In the genomic region with DNA sequence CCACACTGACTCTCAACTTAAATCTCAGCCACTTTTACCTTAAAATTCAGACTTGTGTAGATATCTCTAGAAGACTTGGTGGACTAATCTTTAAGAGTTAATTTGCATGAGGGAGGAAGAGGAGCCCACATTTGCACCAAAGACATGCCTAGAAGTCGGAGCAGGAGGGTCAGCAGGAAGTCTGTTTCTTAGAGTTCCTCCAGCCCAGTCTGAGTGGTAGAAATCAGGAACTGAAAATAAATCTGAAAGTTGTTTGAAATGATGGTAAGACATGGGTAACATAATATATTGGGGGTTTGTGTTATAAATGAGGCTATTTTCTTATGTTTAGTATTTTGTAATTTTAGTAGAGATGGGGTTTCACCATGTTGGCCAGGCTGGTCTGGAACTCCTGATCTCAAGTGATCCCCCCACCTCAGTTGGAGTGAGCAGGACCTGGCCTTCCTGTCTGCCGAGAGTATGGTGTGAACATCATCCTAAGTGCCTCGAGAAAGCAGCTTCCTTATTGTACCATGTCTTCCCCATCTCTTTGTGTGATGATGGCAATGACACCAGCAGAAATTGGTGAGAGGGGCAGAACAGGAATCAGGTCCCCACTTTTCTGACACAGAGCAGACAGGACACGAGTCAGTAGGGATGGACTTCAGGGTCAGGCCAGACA, we compare ENCODE assay signal across 13 cellular contexts. TPM values are rescaled to one million over a fixed set of nuclear protein-coding genes. Genes with fewer than 3 reads are reported as not detected.
DNase-seq lines count a peak whose midpoint lies in the region; ATAC-seq, FAIRE-seq and TF ChIP-seq lines count a peak whose summit lies in the region.
"Not testable (repeated sequence)": the region's sequence is repeated elsewhere in the genome, so short reads cannot be mapped to it uniquely, and the experiment has no call there.
"Had no signal": no experiment of that assay in that cellular context is flagged by ENCODE, and none has a peak within 500 bp of the region (broad histone marks: within the 10 kb centered on the region; RNA-seq: fewer than 3 reads in every experiment).

No MANE protein-coding gene starts in this region.

- peak; percentile 87 for FAIRE-seq in GM19239 (lab: Jason Lieb, UNC)

- H3K27ac Mint-ChIP-seq in activated CD8-positive, alpha-beta T cell treated with anti-CD3 and anti-CD28 coated beads, Interleukin-2, amount 10 ng/mL, durations not matched to agents 7 days and 5 days = peak overlapping the region; percentile 6

- CTCF ChIA-PET in activated CD8-positive, alpha-beta T cell treated with anti-CD3 and anti-CD28 coated beads, Interleukin-2, amount 10 ng/mL, durations not matched to agents 7 days and 5 days (lab: Charles Lee) = interaction anchor here (0.8 kb wide), 1 partner anchor 26 kb away, joined by 3 read pairs; no protein-coding TSS in a partner anchor

- not testable (repeated sequence) for H3K4me3 Mint-ChIP-seq in activated CD8-positive, alpha-beta T cell treated with anti-CD3 and anti-CD28 coated beads, Interleukin-2, amount 10 ng/mL, durations not matched to agents 7 days and 5 days

- H3K4me1 Mint-ChIP-seq in activated CD8-positive, alpha-beta T cell treated with anti-CD3 and anti-CD28 coated beads, Interleukin-2, amount 10 ng/mL, durations not matched to agents 7 days and 5 days (ENCODE audit: low read depth) = peaks cover 49% of the 10 kb centered on the region

- H3K9me3 ChIP-seq in mucosa of descending colon = not testable (repeated sequence)

- POLR2A ChIA-PET in activated CD8-positive, alpha-beta T cell treated with anti-CD3 and anti-CD28 coated beads, Interleukin-2, amount 10 ng/mL, durations not matched to agents 7 days and 5 days (lab: Charles Lee) = interaction anchor here (0.7 kb wide), 1 partner anchor 450 kb away, joined by 5 read pairs; no protein-coding TSS in a partner anchor

- DNase-seq in GM12865 (ENCODE audit: low read depth) (peak; percentile 80), NAMALWA (ENCODE audit: low spot score) (peak; percentile 41)
- not testable (repeated sequence) for DNase-seq in GM19239 (ENCODE audit: insufficient read length, low spot score); activated CD8-positive, alpha-beta T cell treated with anti-CD3 and anti-CD28 coated beads, Interleukin-2, amount 10 ng/mL, durations not matched to agents 7 days and 5 days; mucosa of descending colon

- peak; percentile 55 for ATAC-seq in HG02571 (IDR thresholded peaks at IDR 0.05; ENCODE audit: unreplicated experiment)
- ATAC-seq in HG03175 (IDR thresholded peaks at IDR 0.05; ENCODE audit: unreplicated experiment) = peak; percentile 67
- not testable (repeated sequence) for ATAC-seq in activated CD8-positive, alpha-beta T cell treated with anti-CD3 and anti-CD28 coated beads, Interleukin-2, amount 10 ng/mL, durations not matched to agents 7 days and 5 days
- peak; percentile 19 for ATAC-seq in mucosa of descending colon

- H3K9me3 Mint-ChIP-seq in activated CD8-positive, alpha-beta T cell treated with anti-CD3 and anti-CD28 coated beads, Interleukin-2, amount 10 ng/mL, durations not matched to agents 7 days and 5 days (ENCODE audit: insufficient read depth) = not testable (repeated sequence)

- not testable (repeated sequence) for H3K4me1 ChIP-seq in mucosa of descending colon (ENCODE audit: low read depth)

- not testable (repeated sequence) for H3K27me3 Mint-ChIP-seq in activated CD8-positive, alpha-beta T cell treated with anti-CD3 and anti-CD28 coated beads, Interleukin-2, amount 10 ng/mL, durations not matched to agents 7 days and 5 days (ENCODE audit: low read depth)

- intact Hi-C loops in mucosa of descending colon (cut with DNase I, micrococcal nuclease) = not testable (repeated sequence)

- H3K36me3 ChIP-seq in mucosa of descending colon (ENCODE audit: low read depth) = not testable (repeated sequence)

- H3K36me3 Mint-ChIP-seq in activated CD8-positive, alpha-beta T cell treated with anti-CD3 and anti-CD28 coated beads, Interleukin-2, amount 10 ng/mL, durations not matched to agents 7 days and 5 days (ENCODE audit: low read depth) = not testable (repeated sequence)

- TF ChIP-seq CTCF in GM12865 (IDR thresholded peaks at IDR 0.05; ENCODE audit: insufficient read depth, low read depth, low read length, missing control alignments); mucosa of descending colon (IDR thresholded peaks at IDR 0.05): not testable (repeated sequence)

- H3K4me3 ChIP-seq in GM12865 (ENCODE audit: low read depth, low read length) = peak overlapping the region; percentile 36
- H3K4me3 ChIP-seq in mucosa of descending colon = not testable (repeated sequence)

RNA-seq across cellular contexts. Expression of a gene that starts 23.3 kb away (rescaled TPM):
- total RNA-seq in activated CD8-positive, alpha-beta T cell treated with anti-CD3 and anti-CD28 coated beads, Interleukin-2, amount 10 ng/mL, durations not matched to agents 7 days and 5 days = 10 to 100 TPM; 77.7 to 84.7 TPM
- total RNA-seq in mucosa of descending colon = 100 to 1,000 TPM in 1 of 3 donors, 10 to 100 TPM in 2; 74.4 to 105 (median 88.8) TPM

RNA-seq across cellular contexts. Expression of a gene that starts 26.7 kb away (rescaled TPM):
- total RNA-seq in activated CD8-positive, alpha-beta T cell treated with anti-CD3 and anti-CD28 coated beads, Interleukin-2, amount 10 ng/mL, durations not matched to agents 7 days and 5 days = not detected
- total RNA-seq in mucosa of descending colon = not detected
- total RNA-seq: activated T-helper 2 cell treated with anti-CD3 and anti-CD28 coated beads, Interferon-gamma antibody, Interleukin-2, Interleukin-4, amounts not matched to agents 10 μg/mL and 5 μg/mL and 100 μg/mL, durations not matched to agents 14 hours and 24 hours and 36 hours; Caco-2; fibroblast of villous mesenchyme; heart right ventricle; left cardiac atrium; occipital lobe had no signal
